ENCODE assay signal across 1 cellular context in genomic region chr2:43055086-43055912, GRCh38.
TF ChIP-seq lines count a peak whose summit lies in the region.

No MANE protein-coding gene starts in this region.

TF ChIP-seq in H1, 55 proteins besides CTCF, POLR2A, EP300 and RAD21:
- TF ChIP-seq CEBPB (IDR thresholded peaks at IDR 0.05; ENCODE audit: low read depth, low read length) (no peak), CBX8 (IDR thresholded peaks at IDR 0.05; ENCODE audit: borderline replicate concordance, low read depth, low read length) (no peak), CREB1 (IDR thresholded peaks at IDR 0.05) (no peak), HDAC2 (IDR thresholded peaks at IDR 0.05; ENCODE audit: borderline replicate concordance in 1 of 2, low read depth in 2 of 2, low read length in 2 of 2) (no peak), TEAD4 (IDR thresholded peaks at IDR 0.05; ENCODE audit: low read depth, low read length) (no peak), MAFK (IDR thresholded peaks at IDR 0.05; ENCODE audit: low read depth, low read length) (no peak), ASH2L (IDR thresholded peaks at IDR 0.05; ENCODE audit: low read length) (no peak), TBP (IDR thresholded peaks at IDR 0.05; ENCODE audit: low read depth, low read length) (no peak)
TF ChIP-seq in H1: peak in this region for 0.
